In the genomic region with DNA sequence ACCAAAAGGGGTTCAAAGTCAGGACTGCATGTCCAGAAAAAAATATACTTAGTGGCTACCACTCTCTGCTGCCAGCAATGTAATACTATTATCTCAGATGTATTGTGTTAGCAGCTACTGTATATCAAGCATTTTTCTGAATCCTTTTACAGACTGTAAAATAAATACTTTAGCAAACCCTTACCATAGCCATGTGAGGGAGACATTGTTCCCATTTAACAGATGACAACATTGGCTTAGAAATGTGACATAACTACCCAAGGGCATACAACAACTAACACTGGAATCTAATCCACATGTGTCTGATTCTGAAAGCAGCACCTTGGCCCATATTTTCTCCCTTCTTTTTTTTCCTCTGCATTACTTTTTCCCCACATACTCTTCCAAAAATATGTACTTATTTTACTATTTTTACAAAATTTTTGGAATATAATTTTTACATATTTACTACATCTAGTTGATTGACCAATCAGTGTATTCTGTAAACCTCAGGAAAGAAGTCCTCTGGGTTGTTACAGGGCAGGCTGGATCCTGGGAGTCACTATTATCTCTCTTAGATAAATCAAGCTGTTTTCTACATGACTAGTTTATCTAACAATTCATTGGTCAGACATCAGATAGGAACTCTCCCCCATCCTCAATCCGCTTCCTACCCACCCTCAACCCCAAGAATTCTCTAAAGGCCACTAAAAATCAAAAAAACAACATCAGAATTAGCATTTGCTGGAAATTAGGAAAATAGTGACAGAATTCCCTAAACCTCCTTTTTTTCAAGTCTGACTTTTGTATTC, we compare ENCODE assay signal across 15 cellular contexts.
DNase-seq lines count a peak whose midpoint lies in the region; ATAC-seq and TF ChIP-seq lines count a peak whose summit lies in the region.
"Had no signal": no experiment of that assay in that cellular context is flagged by ENCODE, and none has a peak within 500 bp of the region (broad histone marks: within the 10 kb centered on the region; RNA-seq: fewer than 3 reads in every experiment).

No MANE protein-coding gene starts in this region.

- H3K79me2 ChIP-seq in OCI-LY3 (ENCODE audit: low read length), result no peaks in the 10 kb centered on the region

- H3K9me3 ChIP-seq in OCI-LY3 (ENCODE audit: insufficient read depth, low read length), result no peaks in the 10 kb centered on the region

- H3K9ac ChIP-seq in OCI-LY3 (ENCODE audit: low read length), result no peak overlapping the region

- no peak overlapping the region for H2AFZ ChIP-seq in OCI-LY3 (ENCODE audit: low read depth, low read length)
- H2AFZ ChIP-seq: PC-9 had no signal

- no peak overlapping the region for H3K4me2 ChIP-seq in OCI-LY3 (ENCODE audit: low read length)
- H3K4me2 ChIP-seq: PC-9 had no signal

- H3K4me1 ChIP-seq in OCI-LY3 (ENCODE audit: low read length), result no peaks in the 10 kb centered on the region

- ATAC-seq in GM18867 (IDR thresholded peaks at IDR 0.05; ENCODE audit: unreplicated experiment), result peak; percentile 60

- DNase-seq in CD1c-positive myeloid dendritic cell (ENCODE audit: extremely low spot score) (peak; percentile 7), fibroblast of mammary gland (ENCODE audit: low read depth) (peak; percentile 41), superior temporal gyrus (ENCODE audit: extremely low spot score) (no peak), dedifferentiated amniotic fluid mesenchymal stem cell (ENCODE audit: extremely low spot score) (no peak), NCI-H2196 treated with DMSO at 0.1 percent for 48 hours (lab: John Stamatoyannopoulos, UW; ENCODE audit: unreplicated experiment) (no peak), middle frontal gyrus (ENCODE audit: extremely low spot score, low spot score) (no peak)
- DNase-seq: activated effector memory CD4-positive, alpha-beta T cell treated with Interleukin-2 at 50 U/mL for 16 hours; dorsolateral prefrontal cortex; hippocampal formation; NCI-H1092; PC-9 had no signal

- H3K27ac ChIP-seq in OCI-LY3 (ENCODE audit: low read length), result no peak overlapping the region
- H3K27ac ChIP-seq: PC-9, VCaP had no signal

- no peaks in the 10 kb centered on the region for H4K20me1 ChIP-seq in OCI-LY3 (ENCODE audit: insufficient read depth, low read length)

- H3K36me3 ChIP-seq in OCI-LY3 (replicated peaks; ENCODE audit: low read depth, low read length), result no peaks in the 10 kb centered on the region

- TF ChIP-seq CTCF in OCI-LY3 (IDR thresholded peaks at IDR 0.05; ENCODE audit: low read depth, low read length) (peak; percentile 55), fibroblast of mammary gland (conservative IDR thresholded peaks at IDR 0.05; ENCODE audit: control insufficient read depth, insufficient read depth, low read depth, low read length) (no peak)

- H3K4me3 ChIP-seq in OCI-LY3 (ENCODE audit: low read length), result no peak overlapping the region
- H3K4me3 ChIP-seq in fibroblast of mammary gland (ENCODE audit: control insufficient read depth, low read depth, low read length), result no peak overlapping the region
- H3K4me3 ChIP-seq: dorsolateral prefrontal cortex, PC-9, skin epidermis had no signal

- no peaks in the 10 kb centered on the region for H3K27me3 ChIP-seq in OCI-LY3 (ENCODE audit: low read depth, low read length)
- H3K27me3 ChIP-seq: dorsolateral prefrontal cortex had no signal

Comparison
In these comparisons a context has a peak if more than half of its experiments do, and no peak if none do; other contexts are left out.
1. DNase-seq: peak in CD1c-positive myeloid dendritic cell (single experiment) and fibroblast of mammary gland (single experiment); none in superior temporal gyrus (single experiment), dedifferentiated amniotic fluid mesenchymal stem cell (single experiment), NCI-H2196 treated with DMSO at 0.1 percent for 48 hours (single experiment) and middle frontal gyrus (single experiment).